ENCODE assay signal across 8 cellular contexts in the genomic region with DNA sequence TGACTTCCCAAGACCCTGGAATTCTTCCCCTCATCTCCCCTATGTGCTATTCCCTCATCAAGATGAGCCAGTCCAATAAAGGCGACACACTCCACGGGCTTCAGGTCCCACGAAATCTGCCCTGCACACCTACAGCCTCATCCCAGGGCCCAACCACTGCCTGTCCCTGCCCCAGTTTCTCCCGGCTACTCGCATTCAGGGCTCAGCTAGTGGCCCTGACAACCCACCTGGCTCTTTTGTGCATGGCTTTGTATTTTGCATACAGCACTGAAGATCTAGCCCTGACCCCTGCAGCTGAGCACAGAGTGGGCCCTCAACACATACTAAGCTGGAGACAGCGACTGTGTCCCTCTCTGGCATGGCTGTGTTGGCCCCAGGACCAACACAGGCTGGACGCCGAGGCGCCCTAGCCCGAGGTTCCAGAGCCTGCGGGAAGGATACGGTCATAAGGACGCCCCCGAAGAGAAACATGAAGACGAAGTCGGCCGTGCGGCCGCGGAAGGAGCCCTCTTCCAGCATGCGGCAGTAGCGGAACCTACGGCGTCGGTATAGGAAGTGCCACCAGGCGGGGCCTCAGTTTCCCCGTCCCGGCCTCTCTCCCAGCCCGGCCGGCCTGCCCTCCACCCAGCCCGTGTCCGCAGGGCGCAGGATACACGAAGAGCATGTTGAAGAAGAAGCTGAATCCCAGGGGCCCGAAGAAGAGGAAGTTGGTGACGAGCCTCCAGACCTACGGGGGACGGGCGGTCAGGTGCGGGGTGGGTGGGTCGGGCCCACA. TPM values are rescaled to one million over a fixed set of nuclear protein-coding genes. Genes with fewer than 3 reads are reported as not detected.
DNase-seq lines count a peak whose midpoint lies in the region; ATAC-seq and TF ChIP-seq lines count a peak whose summit lies in the region.

No MANE protein-coding gene starts in this region.

- H3K27me3 ChIP-seq in iPS-18a (ENCODE audit: control insufficient read depth, insufficient read depth, low read length), result peaks cover 9% of the 10 kb centered on the region
- no peaks in the 10 kb centered on the region for H3K27me3 ChIP-seq in tibial nerve

- H3K9ac ChIP-seq in iPS-18a (ENCODE audit: low read length), result peak overlapping the region; percentile 52

- POLR2A ChIA-PET in T-cell (lab: Charles Lee), result no interaction called here

- H3K36me3 Mint-ChIP-seq in Calu3 (ENCODE audit: insufficient read depth, unreplicated experiment), result peaks cover 42% of the 10 kb centered on the region
- H3K36me3 Mint-ChIP-seq in T-cell, result peaks cover 2% of the 10 kb centered on the region

- no peak overlapping the region for H3K27ac ChIP-seq in iPS-18a (ENCODE audit: low read length)
- peak overlapping the region in 1 of 4 donors; percentile 62 for H3K27ac ChIP-seq in tibial nerve

- H3K9me3 Mint-ChIP-seq in Calu3 (ENCODE audit: low read depth, unreplicated experiment) (no peaks in the 10 kb centered on the region), T-cell (no peaks in the 10 kb centered on the region)

- TF ChIP-seq CTCF in Calu3 (IDR thresholded peaks at IDR 0.05; ENCODE audit: unreplicated experiment) (no peak), tibial nerve (IDR thresholded peaks at IDR 0.05) (no peak)

- H3K27me3 Mint-ChIP-seq in Calu3 (ENCODE audit: unreplicated experiment) (peaks cover 44% of the 10 kb centered on the region), T-cell (no peaks in the 10 kb centered on the region)

- no peak for DNase-seq in Calu3
- DNase-seq in T-cell, result peak in 1 of 34 experiments; percentile 11
- no peak for DNase-seq in tibial nerve (ENCODE audit: low spot score in 2 of 2)
- DNase-seq in EL, result no peak
- no peak for DNase-seq in NCI-H510A (lab: John Stamatoyannopoulos, UW)
- DNase-seq in SHP77 (lab: John Stamatoyannopoulos, UW), result no peak

- peak overlapping the region; percentile 77 for H3K4me3 ChIP-seq in iPS-18a (ENCODE audit: low read length)
- peak overlapping the region in 3 of 4 donors; percentile 29 to 57 (median 54) for H3K4me3 ChIP-seq in tibial nerve

- 33 to 47% methylated on average over 24 to 40 of the region's 41 CpGs for WGBS in tibial nerve, 2 donors

- H3K27ac Mint-ChIP-seq in Calu3 (ENCODE audit: unreplicated experiment), result peak overlapping the region; percentile 92
- peak overlapping the region; percentile 52 to 59 for H3K27ac Mint-ChIP-seq in T-cell

- intact Hi-C loops in Calu3 (cut with micrococcal nuclease; ENCODE audit: unreplicated experiment), result loop anchor here (10.0 kb wide), 1 partner anchor 53 kb away; the partner anchor contains the start of gene SMARCB1

- H3K4me3 Mint-ChIP-seq in Calu3 (ENCODE audit: low read depth, unreplicated experiment) (peak overlapping the region; percentile 81), T-cell (peak overlapping the region; percentile 87 to 95 (median 89))

- H3K4me1 Mint-ChIP-seq in Calu3 (ENCODE audit: low read depth, unreplicated experiment) (peaks cover 23% of the 10 kb centered on the region), T-cell (peaks cover 15 to 24% (median 21%) of the 10 kb centered on the region in 3 donors)

- H3K4me1 ChIP-seq in iPS-18a (ENCODE audit: control insufficient read depth, low read depth, low read length), result peaks cover 8% of the 10 kb centered on the region
- peaks cover 0 to 62% (median 22%) of the 10 kb centered on the region in 4 donors for H3K4me1 ChIP-seq in tibial nerve

- CTCF ChIA-PET in Calu3 (lab: Charles Lee), result no interaction called here
- CTCF ChIA-PET in T-cell (lab: Charles Lee), result interaction anchor here in 1 of 2 donors (0.6 kb wide), 1 partner anchor 9 kb away, joined by 4 read pairs; no protein-coding TSS in a partner anchor

- TF ChIP-seq POLR2A in tibial nerve (IDR thresholded peaks at IDR 0.05), result no peak

- no peak for TF ChIP-seq EP300 in tibial nerve (IDR thresholded peaks at IDR 0.05)

- no TSS peak for BruUV-seq in Calu3 (replicated peaks; lab: Mats Ljungman, UMichigan)

- peak; percentile 7 for ATAC-seq in GM21737 (IDR thresholded peaks at IDR 0.05; ENCODE audit: unreplicated experiment)
- ATAC-seq in T-cell (replicated peaks in 1 of 4), result no peak

- no peaks in the 10 kb centered on the region for H3K9me3 ChIP-seq in iPS-18a (ENCODE audit: control insufficient read depth, low read depth, low read length)
- H3K9me3 ChIP-seq in tibial nerve, result no peaks in the 10 kb centered on the region

- peaks cover 25% of the 10 kb centered on the region for H3K36me3 ChIP-seq in iPS-18a (ENCODE audit: control insufficient read depth, low read depth, low read length)
- peaks cover 0 to 40% (median 0%) of the 10 kb centered on the region in 3 donors for H3K36me3 ChIP-seq in tibial nerve

RNA-seq across cellular contexts. Expression of gene DERL3, which starts 0.7 kb away (rescaled TPM):
- 2.9 and 3.7 TPM in 2 replicates for total RNA-seq in Calu3 (2022)
- total RNA-seq in T-cell, result 1 to 10 TPM; 1.2 to 3.9 (median 2.8) TPM
- total RNA-seq in tibial nerve, result 1 to 10 TPM in 1 of 4 donors, under 1 TPM in 1, not detected in 2; 0.60 to 2.3 TPM

RNA-seq across cellular contexts. Expression of gene SLC2A11, which starts 19.6 kb away (rescaled TPM):
- 18.9 and 32.8 TPM in 2 replicates for total RNA-seq in Calu3 (2022)
- total RNA-seq in T-cell, result 10 to 100 TPM; 16.2 to 24.2 (median 18.6) TPM
- 10 to 100 TPM in 3 of 4 donors, 1 to 10 TPM in 1; 6.9 to 28.9 (median 13.4) TPM for total RNA-seq in tibial nerve

RNA-seq across cellular contexts. Expression of gene SMARCB1, which starts 51.3 kb away (rescaled TPM):
- total RNA-seq in Calu3 (2022) (88.2 and 88.8 TPM in 2 replicates), T-cell (10 to 100 TPM; 50.2 to 57.7 (median 54.3) TPM), tibial nerve (10 to 100 TPM; 31.5 to 53.4 (median 43.8) TPM)

RNA-seq across cellular contexts. Expression of gene MIF, which starts 56.1 kb away (rescaled TPM):
- total RNA-seq in Calu3 (2022) (669 and 679 TPM in 2 replicates), T-cell (100 to 1,000 TPM; 182 to 334 (median 289) TPM), tibial nerve (100 to 1,000 TPM; 160 to 481 (median 281) TPM)
